Comparison of ENCODE assay signal across 8 cellular contexts in the genomic region with DNA sequence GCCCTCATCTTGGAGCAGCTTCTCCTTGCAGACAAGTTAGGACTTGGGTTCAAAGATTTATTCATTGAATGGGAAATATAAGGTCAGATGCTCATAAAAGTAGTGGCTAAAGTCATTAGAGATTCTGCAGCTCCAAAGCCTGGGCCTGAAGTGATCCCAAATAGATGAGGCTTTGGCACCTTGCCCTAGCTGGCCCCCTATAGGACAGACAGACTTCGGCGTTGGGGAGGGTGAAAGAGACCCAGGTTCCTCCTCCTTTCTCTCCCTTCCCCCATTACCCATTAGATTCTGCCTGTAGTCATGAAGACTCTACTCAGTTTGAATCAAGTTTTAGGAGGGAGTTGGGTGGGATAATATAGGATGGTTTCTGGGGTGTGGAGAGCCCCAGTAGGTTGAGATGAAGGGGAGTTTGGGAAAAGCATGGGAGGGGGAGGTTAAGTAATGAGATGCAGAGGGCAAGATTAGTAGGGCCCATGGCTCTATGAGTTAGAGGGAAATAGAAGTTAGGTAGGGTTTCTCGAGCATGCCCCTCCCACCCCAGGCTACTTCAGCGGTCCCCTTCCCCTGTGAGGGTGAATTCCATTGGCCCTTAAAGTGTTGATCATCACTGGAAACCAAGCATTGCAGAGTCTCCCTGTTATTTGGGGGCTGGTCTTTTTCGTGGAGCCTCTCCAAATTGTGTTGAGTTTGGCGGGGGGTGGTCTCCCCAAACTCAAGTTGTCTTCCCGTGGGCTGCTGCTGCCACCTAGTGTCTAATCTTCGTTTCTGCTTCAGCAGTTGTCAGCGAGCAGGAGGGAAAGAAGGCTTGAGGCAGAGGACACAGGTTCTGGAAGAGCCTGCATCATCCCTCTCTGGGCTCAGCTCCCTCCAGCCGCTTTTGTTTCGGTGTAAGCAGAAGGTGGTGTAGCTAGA. TPM values are rescaled to one million over a fixed set of nuclear protein-coding genes. Genes with fewer than 3 reads are reported as not detected.
DNase-seq lines count a peak whose midpoint lies in the region; TF ChIP-seq lines count a peak whose summit lies in the region.

No MANE protein-coding gene starts in this region.

- H3K27ac ChIP-seq in A673 (ENCODE audit: low read depth, low read length, poor library complexity, severe bottlenecking), result no peak overlapping the region
- H3K27ac ChIP-seq in colonic mucosa, result no peak overlapping the region
- H3K27ac ChIP-seq in mesodermal cell (ENCODE audit: low read depth, low read length, severe bottlenecking), result peak overlapping the region; percentile 89
- H3K27ac ChIP-seq in suprapubic skin, result no peak overlapping the region

- H3K4me1 ChIP-seq in A673 (ENCODE audit: insufficient read depth, low read length, poor library complexity, severe bottlenecking) (peaks cover 29% of the 10 kb centered on the region), colonic mucosa (peaks cover 5% of the 10 kb centered on the region), mesodermal cell (ENCODE audit: control insufficient read depth, insufficient read depth, low read length, poor library complexity, severe bottlenecking) (peaks cover 42% of the 10 kb centered on the region), suprapubic skin (peaks cover 39% of the 10 kb centered on the region)

- H3K9me3 ChIP-seq in A673 (ENCODE audit: low read depth, low read length, poor library complexity, severe bottlenecking) (no peaks in the 10 kb centered on the region), colonic mucosa (no peaks in the 10 kb centered on the region), mesodermal cell (ENCODE audit: control insufficient read depth, low read length) (no peaks in the 10 kb centered on the region), suprapubic skin (no peaks in the 10 kb centered on the region)

- WGBS in mesodermal cell (ENCODE audit: insufficient coverage in 2 of 2), 2 experiments, result 0 to 2% methylated on average over 4 to 6 of the region's 11 CpGs
- 17% methylated on average over 11 of the region's 11 CpGs for WGBS in suprapubic skin

- CTCF ChIA-PET in A673 (lab: Charles Lee), result interaction anchor here (0.6 to 3.5 kb wide), 20 partner anchors 38 to 640 kb away, joined by 3 to 40 read pairs (median 6); no protein-coding TSS in a partner anchor

- intact Hi-C loops in A673 (cut with micrococcal nuclease; ENCODE audit: unreplicated experiment), result loop anchor here (1.0 to 5.0 kb wide), 5 partner anchors 50 to 304 kb away; partner anchors contain the start of gene GPR3
- intact Hi-C loops in colonic mucosa (cut with DNase I), result loop anchor here (2.0 to 10.0 kb wide), 4 partner anchors 49 to 301 kb away; no protein-coding TSS in a partner anchor

- H3K27me3 ChIP-seq in A673 (replicated peaks; ENCODE audit: insufficient read depth, low read depth, low read length, poor library complexity), result no peaks in the 10 kb centered on the region
- no peaks in the 10 kb centered on the region for H3K27me3 ChIP-seq in colonic mucosa
- no peaks in the 10 kb centered on the region for H3K27me3 ChIP-seq in suprapubic skin

- TF ChIP-seq POLR2A in suprapubic skin (IDR thresholded peaks at IDR 0.05), result no peak

- TF ChIP-seq EP300 in suprapubic skin (IDR thresholded peaks at IDR 0.05), result no peak

- POLR2A ChIA-PET in A673 (lab: Charles Lee; ENCODE audit: low non-redundant PET), result no interaction called here

- BruUV-seq in A673 (replicated peaks; lab: Mats Ljungman, UMichigan), result no TSS peak

- no peaks in the 10 kb centered on the region for H3K36me3 ChIP-seq in A673 (ENCODE audit: insufficient read depth, low read length, poor library complexity, severe bottlenecking)
- no peaks in the 10 kb centered on the region for H3K36me3 ChIP-seq in colonic mucosa
- H3K36me3 ChIP-seq in mesodermal cell (ENCODE audit: control insufficient read depth, insufficient read depth, low read length), result no peaks in the 10 kb centered on the region
- H3K36me3 ChIP-seq in suprapubic skin, result no peaks in the 10 kb centered on the region

- H3K9ac ChIP-seq in colonic mucosa (ENCODE audit: low read depth in 2 of 2, low read length in 2 of 2), result no peak overlapping the region

- TF ChIP-seq CTCF in A673 (conservative IDR thresholded peaks at IDR 0.05; ENCODE audit: low read depth, low read length) (peak; percentile 94), GM12864 (IDR thresholded peaks at IDR 0.05; ENCODE audit: low read depth, low read length, missing control alignments) (peak; percentile 88), colonic mucosa (IDR thresholded peaks at IDR 0.05) (peak; percentile 75), suprapubic skin (IDR thresholded peaks at IDR 0.05) (peak; percentile 73)

- no peak overlapping the region for H3K4me3 ChIP-seq in A673 (ENCODE audit: low read depth, low read length, poor library complexity, severe bottlenecking)
- H3K4me3 ChIP-seq in GM12864 (ENCODE audit: low read depth, low read length), result no peak overlapping the region
- H3K4me3 ChIP-seq in colonic mucosa, result no peak overlapping the region
- H3K4me3 ChIP-seq in mesodermal cell (ENCODE audit: extremely low read depth, insufficient read depth, low read length, poor library complexity, severe bottlenecking), result no peak overlapping the region
- H3K4me3 ChIP-seq in suprapubic skin, result no peak overlapping the region

- DNase-seq in A673 (ENCODE audit: low spot score) (peak; percentile 81), GM12864 (ENCODE audit: low read depth) (no peak), NCI-H2196 treated with DMSO at 0.1 percent for 48 hours (lab: John Stamatoyannopoulos, UW; ENCODE audit: unreplicated experiment) (peak; percentile 39), colonic mucosa (peak; percentile 69), suprapubic skin (ENCODE audit: low spot score in 2 of 2) (no peak), occipital lobe (lab: John Stamatoyannopoulos, UW) (no peak)
- DNase-seq in activated CD4-positive, alpha-beta T cell treated with anti-CD3 and anti-CD28 coated beads for 1 hour, result peak; percentile 54

RNA-seq across cellular contexts. Expression of gene AHDC1, which starts 2.1 kb away (rescaled TPM):
- total RNA-seq in A673 (2021) (33.2 and 34.2 TPM in 2 replicates), colonic mucosa (10 to 100 TPM; 18.4 to 26.8 TPM), suprapubic skin (100 to 1,000 TPM in 1 of 4 donors, 10 to 100 TPM in 3; 46.7 to 103 (median 60.1) TPM), occipital lobe (11.9 TPM)
- polyA plus RNA-seq in mesodermal cell (2013, experiment 1 of 2), result 44.6 TPM
- polyA plus RNA-seq in mesodermal cell (2013, experiment 2 of 2), result 35.0 TPM

RNA-seq across cellular contexts. Expression of gene FGR, which starts 28.9 kb away (rescaled TPM):
- total RNA-seq in A673 (2021), result not detected in 2 replicates
- 1 to 10 TPM; 1.4 to 2.0 TPM for total RNA-seq in colonic mucosa
- polyA plus RNA-seq in mesodermal cell (2013, experiment 1 of 2), result not detected
- not detected for polyA plus RNA-seq in mesodermal cell (2013, experiment 2 of 2)
- total RNA-seq in suprapubic skin, result 1 to 10 TPM; 3.0 to 9.2 (median 5.9) TPM
- 0.78 TPM for total RNA-seq in occipital lobe

Comparison
In these comparisons a context has a peak if more than half of its experiments do, and no peak if none do; other contexts are left out.
1. DNase-seq: peak in A673 (single experiment), NCI-H2196 treated with DMSO at 0.1 percent for 48 hours (single experiment), activated CD4-positive, alpha-beta T cell treated with anti-CD3 and anti-CD28 coated beads for 1 hour (single experiment) and colonic mucosa (single experiment); none in GM12864 (single experiment), suprapubic skin (0 of 2) and occipital lobe (single experiment).
2. Peak in every context shown above with its lines, with median percentiles within 50 percentile points of each other: CTCF ChIP-seq.